In genomic region chrX:31233941-31234496, GRCh38 we compare ENCODE assay signal across 22 cellular contexts.
DNase-seq lines count a peak whose midpoint lies in the region; ATAC-seq and TF ChIP-seq lines count a peak whose summit lies in the region.
"Had no signal": no experiment of that assay in that cellular context is flagged by ENCODE, and none has a peak within 500 bp of the region (broad histone marks: within the 10 kb centered on the region; RNA-seq: fewer than 3 reads in every experiment).

No MANE protein-coding gene starts in this region.

- H3K36me3 ChIP-seq in WERI-Rb-1: no peaks in the 10 kb centered on the region
- H3K36me3 ChIP-seq: BE2C, neutrophil, sigmoid colon, SJSA1, transverse colon had no signal

- peaks cover 3% of the 10 kb centered on the region for H3K27me3 ChIP-seq in WERI-Rb-1 (ENCODE audit: insufficient read depth, low read depth, severe bottlenecking)
- H3K27me3 ChIP-seq: BE2C, neutrophil, sigmoid colon, SJSA1, transverse colon had no signal

- H3K27ac Mint-ChIP-seq in brain: peak overlapping the region in 3 of 5 experiments; percentile 2 to 73 (median 26)
- H3K27ac Mint-ChIP-seq: progenitor cell of endocrine pancreas had no signal

- peaks cover 4% of the 10 kb centered on the region for H3K27me3 Mint-ChIP-seq in brain
- H3K27me3 Mint-ChIP-seq: memory B cell, progenitor cell of endocrine pancreas had no signal

- ATAC-seq in HG02885 (IDR thresholded peaks at IDR 0.05; ENCODE audit: poor library complexity, unreplicated experiment) (peak; percentile 34), left colon (no peak)

- no peak overlapping the region for H3K27ac ChIP-seq in WERI-Rb-1
- H3K27ac ChIP-seq: neutrophil, sigmoid colon, SJSA1, transverse colon had no signal

- H3K4me3 ChIP-seq in GM12865 (ENCODE audit: low read depth, low read length) (no peak overlapping the region), WERI-Rb-1 (ENCODE audit: low read depth, low read length) (no peak overlapping the region)
- H3K4me3 ChIP-seq: sigmoid colon, SJSA1, transverse colon had no signal

- peaks cover 19% of the 10 kb centered on the region for H3K4me1 Mint-ChIP-seq in brain

- no peaks in the 10 kb centered on the region for H3K9me3 ChIP-seq in WERI-Rb-1 (ENCODE audit: severe bottlenecking)
- H3K9me3 ChIP-seq: BE2C, neutrophil, sigmoid colon, SJSA1, transverse colon had no signal

- DNase-seq in GM12865 (ENCODE audit: low read depth) (peak; percentile 4), iPS-NIHi11 (ENCODE audit: low spot score) (peak; percentile 24), left colon (no peak), hippocampal formation (lab: John Stamatoyannopoulos, UW) (no peak), WERI-Rb-1 (no peak), DMS114 treated with DMSO at 0.1 percent for 48 hours (lab: John Stamatoyannopoulos, UW; ENCODE audit: unreplicated experiment) (no peak)
- DNase-seq: activated CD4-positive, alpha-beta T cell treated with anti-CD3 and anti-CD28 coated beads for 48 hours; activated naive CD4-positive, alpha-beta T cell treated with Interleukin-2 at 50 U/mL for 16 hours; activated T-cell treated with anti-CD3 and anti-CD28 coated beads, Interleukin-2, amount 50 U/mL, for 48 hours; amniotic stem cell; BE2C; NCI-H1694; NCI-H2171 treated with DMSO at 0.1 percent for 48 hours; NCI-H524; sigmoid colon; transverse colon had no signal

- H3K36me3 Mint-ChIP-seq in brain: no peaks in the 10 kb centered on the region
- H3K36me3 Mint-ChIP-seq: memory B cell had no signal

- no peak for TF ChIP-seq CTCF in GM12865 (IDR thresholded peaks at IDR 0.05; ENCODE audit: insufficient read depth, low read depth, low read length, missing control alignments)
- no peak for TF ChIP-seq CTCF in brain (conservative IDR thresholded peaks at IDR 0.05)
- TF ChIP-seq CTCF in WERI-Rb-1 (IDR thresholded peaks at IDR 0.05; ENCODE audit: low read depth, low read length): no peak

- no peaks in the 10 kb centered on the region for H3K9me3 Mint-ChIP-seq in brain
- H3K9me3 Mint-ChIP-seq: memory B cell had no signal

- intact Hi-C loops in left colon (cut with DNase I, micrococcal nuclease): no loop called here

- no peak overlapping the region for H3K4me3 Mint-ChIP-seq in brain
- H3K4me3 Mint-ChIP-seq: memory B cell had no signal

Comparison
In these comparisons a context has a peak if more than half of its experiments do, and no peak if none do; other contexts are left out.
1. DNase-seq: peak in GM12865 (single experiment) and iPS-NIHi11 (single experiment); none in left colon (0 of 2), hippocampal formation (0 of 2), WERI-Rb-1 (single experiment) and DMS114 treated with DMSO at 0.1 percent for 48 hours (single experiment).